In genomic region chr6:70396796-70397729, GRCh38 we compare ENCODE assay signal across 12 cellular contexts. TPM values are rescaled to one million over a fixed set of nuclear protein-coding genes. Genes with fewer than 3 reads are reported as not detected.
A peak's percentile ranks its signal among the peaks of the same experiment; 100 is the strongest.
DNase-seq lines count a peak whose midpoint lies in the region; ATAC-seq and TF ChIP-seq lines count a peak whose summit lies in the region.
"Had no signal": no experiment of that assay in that cellular context is flagged by ENCODE, and none has a peak within 500 bp of the region (broad histone marks: within the 10 kb centered on the region; RNA-seq: fewer than 3 reads in every experiment).

No MANE protein-coding gene starts in this region.

- no peak for TF ChIP-seq CTCF in mammary epithelial cell (conservative IDR thresholded peaks at IDR 0.05 in 1 of 2, IDR thresholded peaks at IDR 0.05 in 1 of 2; ENCODE audit: extremely low read depth in 1 of 2, insufficient read depth in 1 of 2, low read depth in 1 of 2, low read length in 2 of 2)
- no peak for TF ChIP-seq CTCF in testis (IDR thresholded peaks at IDR 0.05)

- H3K9ac ChIP-seq in mammary epithelial cell (ENCODE audit: insufficient read depth, low read length) (peak overlapping the region; percentile 39), mucosa of rectum (ENCODE audit: low read depth in 1 of 2, low read length in 2 of 2) (peak overlapping the region in 1 of 2 donors; percentile 45)

- H3K9me3 ChIP-seq in mammary epithelial cell (replicated peaks; ENCODE audit: insufficient read depth, low read length) (no peaks in the 10 kb centered on the region), mucosa of rectum (ENCODE audit: control insufficient read depth in 2 of 2, low read length in 2 of 2) (no peaks in the 10 kb centered on the region), testis (no peaks in the 10 kb centered on the region)

- DNase-seq in DMS53 treated with DMSO at 0.1 percent for 48 hours (lab: John Stamatoyannopoulos, UW; ENCODE audit: unreplicated experiment) (peak; percentile 33), mammary epithelial cell (peak; percentile 81), testis (no peak), AG08396 (ENCODE audit: low spot score) (no peak)
- no peak for DNase-seq in activated CD8-positive, alpha-beta memory T cell treated with anti-CD3 and anti-CD28 coated beads, Interleukin-2, amount 10 ng/mL, durations not matched to agents 7 days and 5 days
- DNase-seq: activated CD8-positive, alpha-beta memory T cell treated with anti-CD3 and anti-CD28 coated beads for 24 hours; NCI-H1417; NCI-H82 had no signal

- no peaks in the 10 kb centered on the region for H3K79me2 ChIP-seq in mammary epithelial cell (ENCODE audit: insufficient read depth, low read length)

- peak overlapping the region; percentile 93 for H3K4me2 ChIP-seq in mammary epithelial cell (ENCODE audit: insufficient read depth, low read depth, low read length)

- CTCF ChIA-PET in mammary epithelial cell (lab: Charles Lee; ENCODE audit: low non-redundant PET), result no interaction called here
- CTCF ChIA-PET in activated CD8-positive, alpha-beta memory T cell treated with anti-CD3 and anti-CD28 coated beads, Interleukin-2, amount 10 ng/mL, durations not matched to agents 7 days and 5 days (lab: Charles Lee), result no interaction called here

- H3K9me3 Mint-ChIP-seq in activated CD8-positive, alpha-beta memory T cell treated with anti-CD3 and anti-CD28 coated beads, Interleukin-2, amount 10 ng/mL, durations not matched to agents 7 days and 5 days (ENCODE audit: low read depth), result no peaks in the 10 kb centered on the region
- H3K9me3 Mint-ChIP-seq: T-helper 1 cell treated with Interleukin-12 subunit alpha and Interleukin-12 subunit beta and Interleukin-4 antibody, amounts not matched to agents 30 μg/mL and 1 μg/mL, for 36 hours had no signal

- H3K27ac ChIP-seq in mammary epithelial cell (ENCODE audit: insufficient read depth, low read depth, low read length), result peak overlapping the region; percentile 96
- H3K27ac ChIP-seq in mucosa of rectum (ENCODE audit: low read depth in 2 of 2, low read length in 2 of 2), result peak overlapping the region; percentile 56 to 93
- no peak overlapping the region for H3K27ac ChIP-seq in testis

- no peaks in the 10 kb centered on the region for H3K36me3 Mint-ChIP-seq in activated CD8-positive, alpha-beta memory T cell treated with anti-CD3 and anti-CD28 coated beads, Interleukin-2, amount 10 ng/mL, durations not matched to agents 7 days and 5 days

- ATAC-seq in HG03460 (IDR thresholded peaks at IDR 0.05; ENCODE audit: unreplicated experiment), result peak; percentile 53
- ATAC-seq in activated CD8-positive, alpha-beta memory T cell treated with anti-CD3 and anti-CD28 coated beads, Interleukin-2, amount 10 ng/mL, durations not matched to agents 7 days and 5 days, result no peak
- no peak for ATAC-seq in GM21423 (IDR thresholded peaks at IDR 0.05; ENCODE audit: unreplicated experiment)

- H3K36me3 ChIP-seq in mammary epithelial cell (ENCODE audit: insufficient read depth, low read length) (no peaks in the 10 kb centered on the region), mucosa of rectum (ENCODE audit: control insufficient read depth in 2 of 2, insufficient read depth in 2 of 2, low read length in 2 of 2) (no peaks in the 10 kb centered on the region), testis (ENCODE audit: low read depth, missing control alignments) (no peaks in the 10 kb centered on the region)

- no peaks in the 10 kb centered on the region for H3K4me1 Mint-ChIP-seq in activated CD8-positive, alpha-beta memory T cell treated with anti-CD3 and anti-CD28 coated beads, Interleukin-2, amount 10 ng/mL, durations not matched to agents 7 days and 5 days

- peak overlapping the region; percentile 12 to 35 (median 34) for H3K4me3 ChIP-seq in mammary epithelial cell (replicated peaks in 1 of 3; ENCODE audit: insufficient read depth in 1 of 3, low read depth in 2 of 3, low read length in 3 of 3)
- H3K4me3 ChIP-seq in mucosa of rectum (ENCODE audit: low read length in 2 of 2), result peak overlapping the region in 1 of 2 donors; percentile 34
- H3K4me3 ChIP-seq in testis, result no peak overlapping the region

- intact Hi-C loops in mammary epithelial cell (cut with micrococcal nuclease) (no loop called here), testis (cut with DNase I; ENCODE audit: low total_unique reads) (no loop called here)

- dilution Hi-C loops in mammary epithelial cell (cut with HindIII; ENCODE audit: low sequenced_read_pairs), result no loop called here

- H2AFZ ChIP-seq in mammary epithelial cell (ENCODE audit: low read depth, low read length), result peak overlapping the region; percentile 63

- H3K4me1 ChIP-seq in mammary epithelial cell (ENCODE audit: insufficient read depth, low read length) (peaks cover 37% of the 10 kb centered on the region), mucosa of rectum (ENCODE audit: control insufficient read depth in 2 of 2, insufficient read depth in 2 of 2, low read length in 2 of 2) (peaks cover 17 to 41% of the 10 kb centered on the region in 2 donors), testis (no peaks in the 10 kb centered on the region)

- WGBS in mammary epithelial cell (ENCODE audit: low coverage, missing lambda C conversion rate), result 54% methylated on average over 10 of the region's 10 CpGs
- WGBS in testis, 2 donors, result 75 to 82% methylated on average over 10 of the region's 10 CpGs

- no peak overlapping the region for H3K4me3 Mint-ChIP-seq in activated CD8-positive, alpha-beta memory T cell treated with anti-CD3 and anti-CD28 coated beads, Interleukin-2, amount 10 ng/mL, durations not matched to agents 7 days and 5 days
- H3K4me3 Mint-ChIP-seq: T-helper 1 cell treated with Interleukin-12 subunit alpha and Interleukin-12 subunit beta and Interleukin-4 antibody, amounts not matched to agents 30 μg/mL and 1 μg/mL, for 36 hours had no signal

- no peak for TF ChIP-seq POLR2A in testis (IDR thresholded peaks at IDR 0.05)

- H3K27me3 Mint-ChIP-seq in activated CD8-positive, alpha-beta memory T cell treated with anti-CD3 and anti-CD28 coated beads, Interleukin-2, amount 10 ng/mL, durations not matched to agents 7 days and 5 days, result peaks cover 38% of the 10 kb centered on the region

- H3K27me3 ChIP-seq in mammary epithelial cell (ENCODE audit: insufficient read depth, low read length) (no peaks in the 10 kb centered on the region), mucosa of rectum (ENCODE audit: control insufficient read depth in 2 of 2, insufficient read depth in 2 of 2, low read length in 2 of 2) (no peaks in the 10 kb centered on the region), testis (no peaks in the 10 kb centered on the region)

- H3K27ac Mint-ChIP-seq in activated CD8-positive, alpha-beta memory T cell treated with anti-CD3 and anti-CD28 coated beads, Interleukin-2, amount 10 ng/mL, durations not matched to agents 7 days and 5 days, result no peak overlapping the region
- H3K27ac Mint-ChIP-seq: T-helper 1 cell treated with Interleukin-12 subunit alpha and Interleukin-12 subunit beta and Interleukin-4 antibody, amounts not matched to agents 30 μg/mL and 1 μg/mL, for 36 hours had no signal

- in situ Hi-C loops in mammary epithelial cell (cut with MboI; ENCODE audit: low sequenced_read_pairs in 2 of 2), result no loop called here

- BruUV-seq in mammary epithelial cell (replicated peaks; lab: Mats Ljungman, UMichigan), result no TSS peak

- no peaks in the 10 kb centered on the region for H4K20me1 ChIP-seq in mammary epithelial cell (ENCODE audit: insufficient read depth, low read length)

RNA-seq across cellular contexts. Expression of gene FAM135A, which starts 16.2 kb away (rescaled TPM):
- total RNA-seq in mammary epithelial cell (10 to 100 TPM; 21.2 to 30.0 TPM), testis (10 to 100 TPM; 67.0 to 68.9 TPM)
- polyA plus RNA-seq in mammary epithelial cell (13.2 TPM), testis (ENCODE audit: insufficient read depth, low read depth, low replicate concordance) (21.7 TPM)
- 11.3 TPM for polyA minus RNA-seq in mammary epithelial cell
- total RNA-seq in activated CD8-positive, alpha-beta memory T cell treated with anti-CD3 and anti-CD28 coated beads, Interleukin-2, amount 10 ng/mL, durations not matched to agents 7 days and 5 days, result 10 to 100 TPM in 1 of 2 experiments, 1 to 10 TPM in 1; 9.7 to 10.2 TPM

Comparison
In these comparisons a context has a peak if more than half of its experiments do, and no peak if none do; other contexts are left out.
1. DNase-seq: peak in DMS53 treated with DMSO at 0.1 percent for 48 hours (single experiment) and mammary epithelial cell (single experiment); none in activated CD8-positive, alpha-beta memory T cell treated with anti-CD3 and anti-CD28 coated beads, Interleukin-2, amount 10 ng/mL, durations not matched to agents 7 days and 5 days (single experiment), testis (single experiment) and AG08396 (single experiment).
2. H3K27ac ChIP-seq: peak in mammary epithelial cell (single experiment) and mucosa of rectum (2 of 2); none in testis (0 of 2).
3. H3K4me3 ChIP-seq: peak in mammary epithelial cell (3 of 3); none in testis (0 of 2).